16 cellular contexts compared by ENCODE assay signal in the genomic region with DNA sequence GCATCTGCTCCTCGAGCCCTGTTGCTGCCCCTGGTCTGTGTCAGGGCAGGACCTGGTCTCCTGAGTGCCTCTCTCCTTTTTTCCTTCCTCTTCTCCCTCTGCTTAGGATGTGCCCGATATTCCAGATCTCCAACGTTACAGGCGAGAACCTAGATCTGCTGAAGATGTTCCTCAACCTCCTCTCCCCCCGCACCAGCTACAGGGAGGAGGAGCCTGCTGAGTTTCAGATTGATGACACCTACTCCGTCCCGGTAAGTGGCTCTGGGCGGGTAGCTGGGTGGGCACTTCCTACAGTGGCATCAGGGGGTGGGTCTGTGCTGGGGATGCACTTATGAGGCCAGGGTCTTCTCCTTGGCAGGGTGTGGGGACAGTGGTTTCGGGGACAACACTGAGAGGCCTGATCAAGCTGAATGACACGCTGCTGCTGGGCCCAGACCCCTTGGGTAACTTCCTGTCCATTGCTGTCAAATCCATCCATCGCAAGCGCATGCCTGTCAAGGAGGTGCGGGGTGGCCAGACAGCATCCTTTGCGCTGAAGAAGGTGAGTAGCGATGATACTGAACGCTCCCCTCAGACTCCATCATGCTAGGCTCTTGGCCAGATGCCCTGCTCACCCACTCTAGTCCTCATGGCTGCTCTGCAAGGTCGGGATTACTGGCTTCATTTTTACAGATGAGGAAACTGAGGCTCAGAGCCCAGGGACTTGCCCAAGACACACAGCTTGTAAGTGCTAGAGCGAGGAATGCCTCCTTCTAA. TPM values are rescaled to one million over a fixed set of nuclear protein-coding genes. Genes with fewer than 3 reads are reported as not detected.
DNase-seq lines count a peak whose midpoint lies in the region; ATAC-seq and TF ChIP-seq lines count a peak whose summit lies in the region.
"Had no signal": no experiment of that assay in that cellular context is flagged by ENCODE, and none has a peak within 500 bp of the region (broad histone marks: within the 10 kb centered on the region; RNA-seq: fewer than 3 reads in every experiment).

No MANE protein-coding gene starts in this region.

- H3K36me3 ChIP-seq in BLaER1 (peaks cover 96% of the 10 kb centered on the region), sigmoid colon (peaks cover 61 to 100% (median 82%) of the 10 kb centered on the region in 4 donors)
- H3K36me3 ChIP-seq in CD4-positive, alpha-beta memory T cell (ENCODE audit: insufficient read depth, low read length), result peaks cover 85% of the 10 kb centered on the region

- POLR2A ChIA-PET in CD4-positive, alpha-beta memory T cell (lab: Charles Lee; ENCODE audit: partially characterized antibody), result interaction anchor here (1.2 to 41.4 kb wide), 4 partner anchors 19 to 117 kb away, joined by 3 to 1746 read pairs (median 6); a partner anchor contains a TSS

- 95 to 96% methylated on average over 18 of the region's 18 CpGs for WGBS in sigmoid colon, 2 donors

- H3K27me3 Mint-ChIP-seq in CD4-positive, alpha-beta memory T cell, result no peaks in the 10 kb centered on the region

- TF ChIP-seq EP300 in sigmoid colon (IDR thresholded peaks at IDR 0.05), result no peak

- peaks cover 67 to 93% of the 10 kb centered on the region in 2 donors for H3K36me3 Mint-ChIP-seq in CD4-positive, alpha-beta memory T cell

- no peak for TF ChIP-seq CTCF in sigmoid colon (IDR thresholded peaks at IDR 0.05)

- H3K4me2 ChIP-seq in BLaER1, result peak overlapping the region; percentile 83
- H3K4me2 ChIP-seq: PC-9 had no signal

- no peak overlapping the region for H3K4me3 Mint-ChIP-seq in CD4-positive, alpha-beta memory T cell

- peak overlapping the region in 4 of 7 donors; percentile 77 to 88 (median 80) for H3K27ac Mint-ChIP-seq in CD4-positive, alpha-beta memory T cell

- no peaks in the 10 kb centered on the region for H3K27me3 ChIP-seq in BLaER1
- H3K27me3 ChIP-seq in CD4-positive, alpha-beta memory T cell (ENCODE audit: insufficient read depth, low read length), result no peaks in the 10 kb centered on the region
- H3K27me3 ChIP-seq in sigmoid colon, result no peaks in the 10 kb centered on the region

- H3K9me3 Mint-ChIP-seq in CD4-positive, alpha-beta memory T cell, result peaks cover 0 to 5% (median 0%) of the 10 kb centered on the region in 8 donors

- TF ChIP-seq POLR2A in sigmoid colon (IDR thresholded peaks at IDR 0.05), result no peak

- H3K27ac ChIP-seq in BLaER1 (peak overlapping the region; percentile 75; the same call in 1 of the 2 replicates), caudate nucleus (ENCODE audit: low read depth, low read length) (peak overlapping the region; percentile 99), sigmoid colon (no peak overlapping the region)
- no peak overlapping the region for H3K27ac ChIP-seq in CD4-positive, alpha-beta memory T cell (ENCODE audit: low read depth, low read length)
- H3K27ac ChIP-seq: PC-9 had no signal

- H3K4me1 ChIP-seq in BLaER1 (peaks cover 47% of the 10 kb centered on the region), sigmoid colon (no peaks in the 10 kb centered on the region)
- H3K4me1 ChIP-seq in CD4-positive, alpha-beta memory T cell (ENCODE audit: insufficient read depth, low read length), result no peaks in the 10 kb centered on the region
- H3K4me1 ChIP-seq: Caco-2 had no signal

- no peaks in the 10 kb centered on the region for H3K9me3 ChIP-seq in BLaER1
- no peaks in the 10 kb centered on the region for H3K9me3 ChIP-seq in CD4-positive, alpha-beta memory T cell (ENCODE audit: control insufficient read depth in 1 of 2, low read length in 2 of 2)
- H3K9me3 ChIP-seq in sigmoid colon, result no peaks in the 10 kb centered on the region
- H3K9me3 ChIP-seq: Caco-2 had no signal

- H4K20me1 ChIP-seq in BLaER1, result peaks cover 52% of the 10 kb centered on the region

- peaks cover 7 to 18% (median 10%) of the 10 kb centered on the region in 4 donors for H3K4me1 Mint-ChIP-seq in CD4-positive, alpha-beta memory T cell

- DNase-seq in CD4-positive, alpha-beta memory T cell, result no peak
- DNase-seq in caudate nucleus (lab: John Stamatoyannopoulos, UW), result peak in 2 of 61 donors; percentile 14 to 27
- peak; percentile 61 for DNase-seq in sigmoid colon
- DNase-seq in cardiac septum (ENCODE audit: low spot score), result no peak
- no peak for DNase-seq in inferior parietal cortex (ENCODE audit: extremely low spot score)
- DNase-seq: C1 segment of cervical spinal cord, Caco-2, HCEC 1CT, Kasumi-1, NCI-H1417, NCI-H1930, NCI-H2171, NCI-H774, PC-9 had no signal

- intact Hi-C loops in CD4-positive, alpha-beta memory T cell (cut with micrococcal nuclease), result loop anchor here (2.0 kb wide), 1 partner anchor 19 kb away; no protein-coding TSS in a partner anchor
- intact Hi-C loops in sigmoid colon (cut with DNase I), result no loop called here
- intact Hi-C loops in cardiac septum (cut with DNase I), result no loop called here

- CTCF ChIA-PET in CD4-positive, alpha-beta memory T cell (lab: Charles Lee; ENCODE audit: partially characterized antibody), result interaction anchor here (0.6 to 2.5 kb wide), 8 partner anchors 8 to 430 kb away, joined by 3 to 21 read pairs (median 8); no protein-coding TSS in a partner anchor

- H3K4me3 ChIP-seq in BLaER1, result no peak overlapping the region
- H3K4me3 ChIP-seq in CD4-positive, alpha-beta memory T cell (ENCODE audit: low read length in 2 of 2), result no peak overlapping the region
- no peak overlapping the region for H3K4me3 ChIP-seq in sigmoid colon
- H3K4me3 ChIP-seq: PC-9 had no signal

- no peak for ATAC-seq in GM21360 (IDR thresholded peaks at IDR 0.05; ENCODE audit: unreplicated experiment)

- no peak overlapping the region for H3K9ac ChIP-seq in BLaER1

RNA-seq across cellular contexts. Expression of a gene that starts 20.3 kb away (rescaled TPM):
- 10 to 100 TPM; 94.1 to 96.6 TPM for total RNA-seq in CD4-positive, alpha-beta memory T cell
- 10 to 100 TPM; 14.6 to 30.8 TPM for polyA plus RNA-seq in CD4-positive, alpha-beta memory T cell
- 10 to 100 TPM; 23.5 to 46.2 (median 31.0) TPM for total RNA-seq in sigmoid colon
- polyA plus RNA-seq in sigmoid colon, result 10 to 100 TPM; 15.0 to 59.1 (median 21.0) TPM
- total RNA-seq in cardiac septum, result 34.3 TPM

RNA-seq across cellular contexts. Expression of a gene that starts 25.3 kb away (rescaled TPM):
- total RNA-seq in CD4-positive, alpha-beta memory T cell, result 10 to 100 TPM; 64.6 to 65.4 TPM
- 1 to 10 TPM; 8.0 to 9.6 TPM for polyA plus RNA-seq in CD4-positive, alpha-beta memory T cell
- total RNA-seq in sigmoid colon, result 10 to 100 TPM; 34.9 to 46.0 (median 36.8) TPM
- polyA plus RNA-seq in sigmoid colon, result 10 to 100 TPM; 57.6 to 94.6 (median 74.5) TPM
- total RNA-seq in cardiac septum, result 24.0 TPM

RNA-seq across cellular contexts. Expression of a gene that starts 29.7 kb away (rescaled TPM):
- total RNA-seq in CD4-positive, alpha-beta memory T cell, result 1,000 to 10,000 TPM in 1 of 2 experiments, 100 to 1,000 TPM in 1; 988 to 1,004 TPM
- 100 to 1,000 TPM; 323 to 643 TPM for polyA plus RNA-seq in CD4-positive, alpha-beta memory T cell
- total RNA-seq in sigmoid colon (100 to 1,000 TPM; 255 to 319 (median 281) TPM), cardiac septum (130 TPM)
- 100 to 1,000 TPM in 1 of 3 donors, 10 to 100 TPM in 1, 1 to 10 TPM in 1; 9.2 to 132 (median 19.2) TPM for polyA plus RNA-seq in sigmoid colon

RNA-seq across cellular contexts. Expression of a gene that starts 44.3 kb away (rescaled TPM):
- 10 to 100 TPM; 41.2 to 42.3 TPM for total RNA-seq in CD4-positive, alpha-beta memory T cell
- polyA plus RNA-seq in CD4-positive, alpha-beta memory T cell, result 10 to 100 TPM; 60.3 to 78.9 TPM
- 10 to 100 TPM; 37.7 to 50.2 (median 40.5) TPM for total RNA-seq in sigmoid colon
- polyA plus RNA-seq in sigmoid colon, result 10 to 100 TPM; 56.9 to 65.2 (median 64.3) TPM
- 55.7 TPM for total RNA-seq in cardiac septum

Comparison
In these comparisons a context has a peak if more than half of its experiments do, and no peak if none do; other contexts are left out.
1. H3K27ac ChIP-seq: peak in BLaER1 (single experiment) and caudate nucleus (single experiment); none in CD4-positive, alpha-beta memory T cell (single experiment) and sigmoid colon (0 of 4).